10 cellular contexts compared by ENCODE assay signal in genomic region chr13:112767506-112768471, GRCh38.
A peak's percentile ranks its signal among the peaks of the same experiment; 100 is the strongest.
DNase-seq lines count a peak whose midpoint lies in the region; ATAC-seq and TF ChIP-seq lines count a peak whose summit lies in the region.
"Had no signal": no experiment of that assay in that cellular context is flagged by ENCODE, and none has a peak within 500 bp of the region (broad histone marks: within the 10 kb centered on the region; RNA-seq: fewer than 3 reads in every experiment).

No MANE protein-coding gene starts in this region.

- intact Hi-C loops in heart left ventricle (cut with DNase I): no loop called here

- no peak for TF ChIP-seq POLR2A in heart left ventricle (IDR thresholded peaks at IDR 0.05)

- peak; percentile 71 for ATAC-seq in GM19397 (IDR thresholded peaks at IDR 0.05; ENCODE audit: unreplicated experiment)
- ATAC-seq in HG03432 (IDR thresholded peaks at IDR 0.05; ENCODE audit: unreplicated experiment): peak; percentile 82
- ATAC-seq in heart left ventricle: peak in 3 of 4 donors; percentile 13 to 42 (median 21)

- CTCF ChIA-PET in GM10248 (lab: Yijun Ruan, JAX) (interaction anchor here (1.2 kb wide), 1 partner anchor 11 kb away, joined by 3 read pairs; no protein-coding TSS in a partner anchor), HEK293T (lab: Yijun Ruan, JAX) (no interaction called here)

- peaks cover 0 to 56% (median 26%) of the 10 kb centered on the region in 12 donors for H3K4me1 ChIP-seq in heart left ventricle

- peak overlapping the region in 1 of 12 donors; percentile 27 for H3K4me3 ChIP-seq in heart left ventricle
- no peak overlapping the region for H3K4me3 ChIP-seq in H7 (ENCODE audit: insufficient read depth, low read depth, low read length)

- no peaks in the 10 kb centered on the region for H3K9me3 ChIP-seq in heart left ventricle
- H3K9me3 ChIP-seq: heart right ventricle had no signal

- no peaks in the 10 kb centered on the region for H3K36me3 ChIP-seq in heart left ventricle
- H3K36me3 ChIP-seq in H7 (replicated peaks; ENCODE audit: control insufficient read depth, insufficient read depth, low read length): no peaks in the 10 kb centered on the region

- H3K27me3 ChIP-seq in heart left ventricle (no peaks in the 10 kb centered on the region), H7 (ENCODE audit: control insufficient read depth, insufficient read depth, low read length) (no peaks in the 10 kb centered on the region)
- H3K27me3 ChIP-seq: heart right ventricle had no signal

- POLR2A ChIA-PET in GM10248 (lab: Yijun Ruan, JAX) (no interaction called here), HEK293T (lab: Yijun Ruan, JAX) (no interaction called here)

- WGBS in heart left ventricle, 4 donors: 84 to 93% (median 91%) methylated on average over 34 of the region's 34 CpGs

- DNase-seq in GM10248 (ENCODE audit: extremely low spot score) (peak; percentile 75), heart left ventricle (peak in 1 of 5 donors; percentile 73), H7 (no peak), NCI-H774 (lab: John Stamatoyannopoulos, UW) (no peak), HEK293T (ENCODE audit: extremely low spot score) (no peak)
- DNase-seq in activated effector memory CD4-positive, alpha-beta T cell treated with anti-CD3 and anti-CD28 coated beads, Interleukin-2, amount 50 U/mL, for 16 hours: no peak
- DNase-seq: NCI-H2029 had no signal

- peak overlapping the region in 1 of 12 donors; percentile 37 for H3K27ac ChIP-seq in heart left ventricle

- TF ChIP-seq CTCF in GM10248 (IDR thresholded peaks at IDR 0.05; ENCODE audit: control extremely low read depth, extremely low read depth, low read depth, missing control alignments) (no peak), heart left ventricle (IDR thresholded peaks at IDR 0.05) (no peak)

TF ChIP-seq in HEK293T, 16 proteins besides CTCF, POLR2A, EP300 and RAD21:
- TF ChIP-seq L3MBTL2 (conservative IDR thresholded peaks at IDR 0.05) (no peak), SP1 (IDR thresholded peaks at IDR 0.05) (no peak), PKNOX1 (IDR thresholded peaks at IDR 0.05) (no peak), SUZ12 (IDR thresholded peaks at IDR 0.05) (no peak), ARNT (IDR thresholded peaks at IDR 0.05) (no peak), TARDBP (IDR thresholded peaks at IDR 0.05) (no peak), FOXA1 (IDR thresholded peaks at IDR 0.05) (no peak), NFRKB (IDR thresholded peaks at IDR 0.05) (no peak), LEF1 (IDR thresholded peaks at IDR 0.05; ENCODE audit: borderline replicate concordance) (no peak), ZNF384 (IDR thresholded peaks at IDR 0.05) (no peak), ELF4 (IDR thresholded peaks at IDR 0.05) (no peak), FOXM1 (IDR thresholded peaks at IDR 0.05; ENCODE audit: borderline replicate concordance) (no peak)

Comparison
In these comparisons a context has a peak if more than half of its experiments do, and no peak if none do; other contexts are left out.
1. ATAC-seq: peak in every context shown above with its lines; median percentile 82 in HG03432; 71 in GM19397; 21 in heart left ventricle.